In genomic region chr13:113536461-113537110, GRCh38 we compare ENCODE assay signal across 21 cellular contexts.
"Had no signal": no experiment of that assay in that cellular context is flagged by ENCODE, and none has a peak within 500 bp of the region (broad histone marks: within the 10 kb centered on the region; RNA-seq: fewer than 3 reads in every experiment).

No MANE protein-coding gene starts in this region.

- H3K27me3 ChIP-seq: adrenal gland, foreskin keratinocyte, neural progenitor cell, tibial nerve had no signal

- H3K27ac ChIP-seq: adrenal gland, foreskin keratinocyte, neural progenitor cell, tibial nerve, VCaP had no signal

- H3K36me3 ChIP-seq: neural progenitor cell had no signal

- H3K4me1 ChIP-seq: neural progenitor cell, tibial nerve had no signal

- H3K4me2 ChIP-seq: neural progenitor cell had no signal

- H2AFZ ChIP-seq: neural progenitor cell had no signal

- DNase-seq: activated CD4-positive, alpha-beta T cell treated with anti-CD3 and anti-CD28 coated beads, Interleukin-2, amount 50 U/mL, for 1 hour; activated naive CD4-positive, alpha-beta T cell; activated T-cell treated with anti-CD3 and anti-CD28 coated beads, Interleukin-2, amount 50 U/mL, for 1 hour; central memory CD4-positive, alpha-beta T cell; effector memory CD4-positive, alpha-beta T cell; foreskin keratinocyte; mesenchymal stem cell; naive thymus-derived CD4-positive, alpha-beta T cell; retina; stimulated activated CD4-positive, alpha-beta T cell treated with anti-CD3 and anti-CD28 coated beads, Interleukin-4, amount 100 ng/mL, for 24 hours; stimulated activated naive CD8-positive, alpha-beta T cell treated with anti-CD3 and anti-CD28 coated beads, Interleukin-15, amount 100 ng/mL, for 72 hours; T-cell had no signal

- H3K9ac ChIP-seq: neural progenitor cell had no signal

- H3K9me3 ChIP-seq: adrenal gland, tibial nerve had no signal

- H3K4me3 ChIP-seq: adrenal gland, neural progenitor cell, tibial nerve had no signal

- FAIRE-seq: astrocyte, colon, urothelium cell line had no signal

- ATAC-seq: activated CD4-positive, CD25-positive, alpha-beta regulatory T cell treated with anti-CD3 and anti-CD28 coated beads, Interleukin-2, amount 50 U/mL, for 24 hours; activated T-helper 17 cell treated with anti-CD3 and anti-CD28 coated beads, Interleukin-2, amount 50 U/mL, for 72 hours; foreskin keratinocyte; naive thymus-derived CD4-positive, alpha-beta T cell; stimulated activated naive CD8-positive, alpha-beta T cell treated with anti-CD3 and anti-CD28 coated beads, Interleukin-15, amount 100 ng/mL, for 72 hours; T-cell had no signal
